Comparison of ENCODE assay signal across 27 cellular contexts in the genomic region with DNA sequence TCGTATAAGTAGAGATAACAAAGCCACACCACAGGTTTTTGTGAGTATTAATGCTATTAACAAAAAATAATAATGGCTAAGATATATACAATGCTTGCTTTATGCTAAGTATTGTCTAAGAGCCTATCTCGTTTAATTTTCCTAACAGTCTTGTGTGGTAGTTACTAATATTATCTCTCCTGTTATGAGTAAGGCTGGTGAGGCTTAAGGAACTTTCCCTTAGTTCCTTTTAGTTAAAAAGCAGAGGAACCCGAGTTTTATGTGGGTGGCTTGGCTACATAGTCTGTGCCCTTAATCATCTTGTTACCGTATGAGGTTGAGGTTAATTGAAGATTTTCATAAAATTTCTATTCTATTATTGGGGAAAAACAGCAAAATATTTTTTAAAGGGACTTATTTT.
A peak's percentile ranks its signal among the peaks of the same experiment; 100 is the strongest.
DNase-seq lines count a peak whose midpoint lies in the region; ATAC-seq and TF ChIP-seq lines count a peak whose summit lies in the region.
"Had no signal": no experiment of that assay in that cellular context is flagged by ENCODE, and none has a peak within 500 bp of the region (broad histone marks: within the 10 kb centered on the region; RNA-seq: fewer than 3 reads in every experiment).

No MANE protein-coding gene starts in this region.

- no peaks in the 10 kb centered on the region for H4K20me1 ChIP-seq in smooth muscle cell (ENCODE audit: low read depth)

- intact Hi-C loops in left colon (cut with DNase I, micrococcal nuclease): no loop called here

- H3K4me3 ChIP-seq in smooth muscle cell (no peak overlapping the region), upper lobe of left lung (no peak overlapping the region)
- H3K4me3 ChIP-seq: A549, SK-N-MC had no signal

- peak overlapping the region; percentile 28 for H3K4me2 ChIP-seq in smooth muscle cell
- H3K4me2 ChIP-seq: A549 had no signal

- no peak overlapping the region for H2AFZ ChIP-seq in smooth muscle cell (ENCODE audit: low read depth)

- DNase-seq in GM20000 (ENCODE audit: low spot score) (peak; percentile 38), smooth muscle cell (lab: John Stamatoyannopoulos, UW; ENCODE audit: unreplicated experiment) (no peak), upper lobe of left lung (no peak), NCI-H187 (lab: John Stamatoyannopoulos, UW) (no peak), left colon (no peak)
- DNase-seq: AML-193; C1 segment of cervical spinal cord; CD4-positive, alpha-beta memory T cell; COR-L47; DMS53; KBM-7; NCI-H1105 treated with DMSO at 0.1 percent for 48 hours; NCI-H2029 treated with DMSO at 0.1 percent for 48 hours; NCI-H446 treated with DMSO at 0.1 percent for 48 hours; NCI-H526; NCI-H82; NK-92 treated with Interleukin-12 subunit alpha and Interleukin-12 subunit beta, amount 100 ng/mL, for 24 hours; SHP77 treated with DMSO at 0.1 percent for 48 hours; T-helper 9 cell had no signal

- 40% methylated on average over 4 of the region's 4 CpGs for WGBS in smooth muscle cell (ENCODE audit: low lambda C conversion rate)
- WGBS in upper lobe of left lung, 2 donors: 77 to 84% methylated on average over 4 of the region's 4 CpGs

- H3K9ac ChIP-seq in smooth muscle cell (ENCODE audit: low read depth): no peak overlapping the region

- no peak for TF ChIP-seq POLR2A in upper lobe of left lung (IDR thresholded peaks at IDR 0.05)

- H3K36me3 ChIP-seq in smooth muscle cell (ENCODE audit: low read depth) (no peaks in the 10 kb centered on the region), upper lobe of left lung (no peaks in the 10 kb centered on the region)

- TF ChIP-seq EP300 in upper lobe of left lung (IDR thresholded peaks at IDR 0.05): no peak

- H3K4me1 ChIP-seq in smooth muscle cell (ENCODE audit: low read depth) (no peaks in the 10 kb centered on the region), upper lobe of left lung (no peaks in the 10 kb centered on the region)
- H3K4me1 ChIP-seq: A549 had no signal

- H3K79me2 ChIP-seq in smooth muscle cell (ENCODE audit: low read depth): no peaks in the 10 kb centered on the region

- TF ChIP-seq CTCF in GM20000 (IDR thresholded peaks at IDR 0.05; ENCODE audit: extremely low read depth, missing control alignments) (no peak), smooth muscle cell (IDR thresholded peaks at IDR 0.05; ENCODE audit: borderline replicate concordance, insufficient read depth, poor library complexity, severe bottlenecking) (no peak), upper lobe of left lung (IDR thresholded peaks at IDR 0.05) (no peak)

- no peaks in the 10 kb centered on the region for H3K9me3 ChIP-seq in smooth muscle cell (replicated peaks; ENCODE audit: low read depth)
- peaks cover 0 to 12% (median 0%) of the 10 kb centered on the region in 4 donors for H3K9me3 ChIP-seq in upper lobe of left lung
- H3K9me3 ChIP-seq: A549 had no signal

- ATAC-seq in HG02870 (IDR thresholded peaks at IDR 0.05; ENCODE audit: unreplicated experiment): peak; percentile 23
- peak; percentile 39 for ATAC-seq in HG03469 (IDR thresholded peaks at IDR 0.05; ENCODE audit: unreplicated experiment)
- ATAC-seq in upper lobe of left lung (ENCODE audit: low FRiP score in 2 of 2): no peak
- ATAC-seq in HG02759 (IDR thresholded peaks at IDR 0.05; ENCODE audit: unreplicated experiment): no peak
- no peak for ATAC-seq in left colon
- ATAC-seq: A549, HCT116, Panc1 had no signal

- H3F3A ChIP-seq in smooth muscle cell (ENCODE audit: low read depth): no peaks in the 10 kb centered on the region

- H3K27me3 ChIP-seq in smooth muscle cell (ENCODE audit: low read depth) (no peaks in the 10 kb centered on the region), upper lobe of left lung (no peaks in the 10 kb centered on the region)

- H3K27ac ChIP-seq in smooth muscle cell (ENCODE audit: low read depth) (no peak overlapping the region), upper lobe of left lung (no peak overlapping the region)
- H3K27ac ChIP-seq: A549, RWPE1, SK-N-MC had no signal

Comparison
In these comparisons a context has a peak if more than half of its experiments do, and no peak if none do; other contexts are left out.
1. ATAC-seq: peak in HG02870 (single experiment) and HG03469 (single experiment); none in upper lobe of left lung (0 of 2), HG02759 (single experiment) and left colon (single experiment).